ENCODE assay signal across 8 cellular contexts in the genomic region with DNA sequence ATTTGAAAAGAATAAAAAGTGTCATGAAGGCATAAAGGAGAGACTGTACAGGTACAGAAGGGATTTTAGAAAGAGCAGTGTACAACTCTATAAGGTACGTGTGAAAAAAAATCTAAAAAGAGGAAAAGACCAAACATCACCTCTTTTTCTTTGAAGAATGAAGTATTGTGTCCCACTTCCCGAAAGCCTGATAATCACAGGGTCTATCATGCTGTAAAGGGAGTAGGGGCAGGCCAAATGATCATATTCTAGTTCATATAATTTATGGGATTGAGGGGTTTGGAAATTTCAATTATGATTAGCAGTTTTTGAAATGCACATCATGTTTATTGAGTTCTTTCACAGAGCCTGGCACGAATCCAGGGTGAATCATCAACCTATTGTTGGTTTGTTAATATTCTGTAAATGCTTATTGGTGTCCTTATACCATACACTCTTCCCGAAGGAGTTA. TPM values are rescaled to one million over a fixed set of nuclear protein-coding genes. Genes with fewer than 3 reads are reported as not detected.
A peak's percentile ranks its signal among the peaks of the same experiment; 100 is the strongest.
DNase-seq lines count a peak whose midpoint lies in the region; ATAC-seq and TF ChIP-seq lines count a peak whose summit lies in the region.

No MANE protein-coding gene starts in this region.

- H3K79me2 ChIP-seq in parathyroid adenoma = no peaks in the 10 kb centered on the region

- H3K27me3 Mint-ChIP-seq in activated CD8-positive, alpha-beta T cell treated with anti-CD3 and anti-CD28 coated beads for 36 hours = peaks cover 3% of the 10 kb centered on the region

- no peaks in the 10 kb centered on the region for H3K9me3 Mint-ChIP-seq in activated CD8-positive, alpha-beta T cell treated with anti-CD3 and anti-CD28 coated beads for 36 hours

- DNase-seq in DMS79 (lab: John Stamatoyannopoulos, UW) = peak; percentile 22
- peak; percentile 52 for DNase-seq in activated CD8-positive, alpha-beta T cell treated with anti-CD3 and anti-CD28 coated beads for 36 hours
- peak; percentile 59 for DNase-seq in fibroblast of the conjunctiva (ENCODE audit: low read depth)
- no peak for DNase-seq in epidermal melanocyte (ENCODE audit: insufficient read length, low spot score)
- DNase-seq in NCI-H2107 treated with DMSO at 0.1 percent for 48 hours (lab: John Stamatoyannopoulos, UW; ENCODE audit: unreplicated experiment) = no peak
- DNase-seq in islet precursor cell = no peak

- peaks cover 40% of the 10 kb centered on the region for H3K4me1 Mint-ChIP-seq in activated CD8-positive, alpha-beta T cell treated with anti-CD3 and anti-CD28 coated beads for 36 hours (ENCODE audit: low read depth)

- no peaks in the 10 kb centered on the region for H3K27me3 ChIP-seq in parathyroid adenoma (ENCODE audit: control insufficient read depth, insufficient read depth, low read length)

- peak overlapping the region; percentile 62 for H3K4me3 ChIP-seq in parathyroid adenoma (ENCODE audit: low read depth, low read length)

- H3K36me3 ChIP-seq in KOPT-K1 (ENCODE audit: insufficient read depth, low read length) (no peaks in the 10 kb centered on the region), parathyroid adenoma (ENCODE audit: control insufficient read depth, insufficient read depth, low read length) (no peaks in the 10 kb centered on the region)

- H3K27ac ChIP-seq in KOPT-K1 (ENCODE audit: low read depth, low read length, poor library complexity, severe bottlenecking) (peak overlapping the region; percentile 75), parathyroid adenoma (peak overlapping the region; percentile 91)

- POLR2A ChIA-PET in activated CD8-positive, alpha-beta T cell treated with anti-CD3 and anti-CD28 coated beads for 36 hours (lab: Charles Lee) = no interaction called here

- ATAC-seq in activated CD8-positive, alpha-beta T cell treated with anti-CD3 and anti-CD28 coated beads for 36 hours = no peak

- no peak for TF ChIP-seq CTCF in activated CD8-positive, alpha-beta T cell treated with anti-CD3 and anti-CD28 coated beads for 36 hours (IDR thresholded peaks at IDR 0.05)
- no peak for TF ChIP-seq CTCF in parathyroid adenoma (IDR thresholded peaks at IDR 0.05)

- intact Hi-C loops in activated CD8-positive, alpha-beta T cell treated with anti-CD3 and anti-CD28 coated beads for 36 hours (cut with micrococcal nuclease) = no loop called here

- H3K9me3 ChIP-seq in KOPT-K1 (ENCODE audit: insufficient read depth, low read length, poor library complexity, severe bottlenecking) (no peaks in the 10 kb centered on the region), parathyroid adenoma (ENCODE audit: control insufficient read depth, low read length) (no peaks in the 10 kb centered on the region)

- CTCF ChIA-PET in activated CD8-positive, alpha-beta T cell treated with anti-CD3 and anti-CD28 coated beads for 36 hours (lab: Charles Lee) = interaction anchor here (3.7 kb wide), 1 partner anchor 31 kb away, joined by 32 read pairs; no protein-coding TSS in a partner anchor

- peak overlapping the region; percentile 88 for H3K4me2 ChIP-seq in parathyroid adenoma (ENCODE audit: low read length)

- peaks cover 13% of the 10 kb centered on the region for H3K4me1 ChIP-seq in parathyroid adenoma

- no peaks in the 10 kb centered on the region for H3K36me3 Mint-ChIP-seq in activated CD8-positive, alpha-beta T cell treated with anti-CD3 and anti-CD28 coated beads for 36 hours (ENCODE audit: low read depth)

- H2AFZ ChIP-seq in parathyroid adenoma = peak overlapping the region; percentile 80

- peak overlapping the region; percentile 80 for H3K4me3 Mint-ChIP-seq in activated CD8-positive, alpha-beta T cell treated with anti-CD3 and anti-CD28 coated beads for 36 hours

- peak overlapping the region; percentile 87 for H3K27ac Mint-ChIP-seq in activated CD8-positive, alpha-beta T cell treated with anti-CD3 and anti-CD28 coated beads for 36 hours

- H3K9ac ChIP-seq in parathyroid adenoma = no peak overlapping the region

RNA-seq across cellular contexts. Expression of a gene that starts 0.9 kb away (rescaled TPM):
- total RNA-seq in activated CD8-positive, alpha-beta T cell treated with anti-CD3 and anti-CD28 coated beads for 36 hours = 10 to 100 TPM; 45.8 to 57.1 TPM

Comparison
In these comparisons a context has a peak if more than half of its experiments do, and no peak if none do; other contexts are left out.
1. DNase-seq: peak in DMS79 (single experiment), activated CD8-positive, alpha-beta T cell treated with anti-CD3 and anti-CD28 coated beads for 36 hours (single experiment) and fibroblast of the conjunctiva (single experiment); none in epidermal melanocyte (single experiment), NCI-H2107 treated with DMSO at 0.1 percent for 48 hours (single experiment) and islet precursor cell (single experiment).